In genomic region chr3:53104762-53105161, GRCh38 we compare ENCODE assay signal across 21 cellular contexts. TPM values are rescaled to one million over a fixed set of nuclear protein-coding genes. Genes with fewer than 3 reads are reported as not detected.
A peak's percentile ranks its signal among the peaks of the same experiment; 100 is the strongest.
DNase-seq lines count a peak whose midpoint lies in the region; ATAC-seq and TF ChIP-seq lines count a peak whose summit lies in the region.
"Had no signal": no experiment of that assay in that cellular context is flagged by ENCODE, and none has a peak within 500 bp of the region (broad histone marks: within the 10 kb centered on the region; RNA-seq: fewer than 3 reads in every experiment).

No MANE protein-coding gene starts in this region.

- no peak overlapping the region for H3K4me3 ChIP-seq in heart left ventricle
- no peak overlapping the region for H3K4me3 ChIP-seq in left ventricle myocardium inferior
- H3K4me3 ChIP-seq: esophagus muscularis mucosa, heart right ventricle, tibial artery had no signal

- H3K4me1 Mint-ChIP-seq in activated T-helper 17 cell treated with anti-CD3 and anti-CD28 coated beads, Interleukin-2, amount 50 U/mL, for 72 hours, result peaks cover 52% of the 10 kb centered on the region

- no peak overlapping the region for H3K27ac Mint-ChIP-seq in activated T-helper 17 cell treated with anti-CD3 and anti-CD28 coated beads, Interleukin-2, amount 50 U/mL, for 72 hours
- H3K27ac Mint-ChIP-seq: IgD-negative memory B cell had no signal

- H3K27ac ChIP-seq in heart left ventricle, result peak overlapping the region in 1 of 12 donors; percentile 51
- no peak overlapping the region for H3K27ac ChIP-seq in left ventricle myocardium inferior (replicated peaks)
- H3K27ac ChIP-seq: brain microvascular endothelial cell, esophagus muscularis mucosa, tibial artery had no signal

- no peaks in the 10 kb centered on the region for H3K9me3 Mint-ChIP-seq in activated T-helper 17 cell treated with anti-CD3 and anti-CD28 coated beads, Interleukin-2, amount 50 U/mL, for 72 hours
- H3K9me3 Mint-ChIP-seq: IgD-negative memory B cell had no signal

- DNase-seq in heart left ventricle (no peak), left ventricle myocardium inferior (no peak), NOMO-1 treated with dmso at 0.1 percent for 144 hours (lab: John Stamatoyannopoulos, UW; ENCODE audit: unreplicated experiment) (peak; percentile 94), anterior cingulate cortex (lab: John Stamatoyannopoulos, UW) (no peak), T-helper 9 cell (no peak), NCI-H524 treated with DMSO at 0.1 percent for 48 hours (lab: John Stamatoyannopoulos, UW) (no peak)
- DNase-seq: activated gamma-delta T cell treated with Interleukin-2 at 50 U/mL for 16 hours; brain microvascular endothelial cell; DMS53; heart right ventricle; islet precursor cell; midbrain; NCI-H1436 treated with DMSO at 0.1 percent for 48 hours; occipital lobe; stimulated activated CD4-positive, alpha-beta T cell treated with anti-CD3 and anti-CD28 coated beads, Interleukin-4, amount 100 ng/mL, for 4 hours; tibial artery had no signal

- peaks cover 0 to 31% (median 0%) of the 10 kb centered on the region in 12 donors for H3K4me1 ChIP-seq in heart left ventricle
- peaks cover under 1% of the 10 kb centered on the region for H3K4me1 ChIP-seq in left ventricle myocardium inferior
- H3K4me1 ChIP-seq: tibial artery had no signal

- no peaks in the 10 kb centered on the region for H3K9me3 ChIP-seq in heart left ventricle
- no peaks in the 10 kb centered on the region for H3K9me3 ChIP-seq in left ventricle myocardium inferior (replicated peaks)
- H3K9me3 ChIP-seq: esophagus muscularis mucosa, heart right ventricle, tibial artery had no signal

- WGBS in heart left ventricle, 4 donors, result 55 to 63% (median 60%) methylated on average over 3 of the region's 3 CpGs

- peaks cover 93% of the 10 kb centered on the region for H3K36me3 Mint-ChIP-seq in activated T-helper 17 cell treated with anti-CD3 and anti-CD28 coated beads, Interleukin-2, amount 50 U/mL, for 72 hours (ENCODE audit: low read depth)

- peak in 3 of 4 donors; percentile 13 to 47 (median 26) for ATAC-seq in heart left ventricle
- ATAC-seq in activated T-helper 17 cell treated with anti-CD3 and anti-CD28 coated beads, Interleukin-2, amount 50 U/mL, for 72 hours (replicated peaks), result peak; percentile 6
- no peak for ATAC-seq in GM18858 (IDR thresholded peaks at IDR 0.05; ENCODE audit: unreplicated experiment)
- ATAC-seq: HCT116 had no signal

- TF ChIP-seq CTCF in heart left ventricle (IDR thresholded peaks at IDR 0.05), result no peak
- no peak for TF ChIP-seq CTCF in left ventricle myocardium inferior (IDR thresholded peaks at IDR 0.05; ENCODE audit: borderline replicate concordance)

- peaks cover 0 to 100% (median 76%) of the 10 kb centered on the region in 9 donors for H3K36me3 ChIP-seq in heart left ventricle
- H3K36me3 ChIP-seq in left ventricle myocardium inferior, result peaks cover 70% of the 10 kb centered on the region

- intact Hi-C loops in heart left ventricle (cut with DNase I), result no loop called here
- intact Hi-C loops in left ventricle myocardium inferior (cut with micrococcal nuclease), result loop anchor here (5.0 kb wide), 1 partner anchor 618 kb away; no protein-coding TSS in a partner anchor

- H3K4me3 Mint-ChIP-seq in activated T-helper 17 cell treated with anti-CD3 and anti-CD28 coated beads, Interleukin-2, amount 50 U/mL, for 72 hours, result peak overlapping the region; percentile 32
- H3K4me3 Mint-ChIP-seq: IgD-negative memory B cell had no signal

- H3K27me3 ChIP-seq in heart left ventricle (no peaks in the 10 kb centered on the region), left ventricle myocardium inferior (ENCODE audit: low read depth) (no peaks in the 10 kb centered on the region)
- H3K27me3 ChIP-seq: brain microvascular endothelial cell, esophagus muscularis mucosa, heart right ventricle, tibial artery had no signal

- no peaks in the 10 kb centered on the region for H3K27me3 Mint-ChIP-seq in activated T-helper 17 cell treated with anti-CD3 and anti-CD28 coated beads, Interleukin-2, amount 50 U/mL, for 72 hours
- H3K27me3 Mint-ChIP-seq: IgD-negative memory B cell had no signal

- no peak for TF ChIP-seq POLR2A in heart left ventricle (IDR thresholded peaks at IDR 0.05)

RNA-seq across cellular contexts. Expression of gene RFT1, which starts 25.5 kb away (rescaled TPM):
- total RNA-seq in heart left ventricle (10 to 100 TPM in 3 of 9 donors, 1 to 10 TPM in 6; 5.4 to 16.2 (median 8.8) TPM), left ventricle myocardium inferior (9.4 TPM)
- 1 to 10 TPM; 5.0 to 9.3 TPM for polyA plus RNA-seq in heart left ventricle
- total RNA-seq in activated T-helper 17 cell treated with anti-CD3 and anti-CD28 coated beads, Interleukin-2, amount 50 U/mL, for 72 hours, result 10 to 100 TPM; 24.6 to 42.0 TPM

RNA-seq across cellular contexts. Expression of gene PRKCD, which starts 56.2 kb away (rescaled TPM):
- total RNA-seq in heart left ventricle (10 to 100 TPM in 6 of 9 donors, 1 to 10 TPM in 3; 5.3 to 44.5 (median 11.6) TPM), left ventricle myocardium inferior (13.6 TPM)
- polyA plus RNA-seq in heart left ventricle, result 10 to 100 TPM in 1 of 2 donors, 1 to 10 TPM in 1; 7.8 to 13.4 TPM
- 10 to 100 TPM; 20.4 to 21.8 TPM for total RNA-seq in activated T-helper 17 cell treated with anti-CD3 and anti-CD28 coated beads, Interleukin-2, amount 50 U/mL, for 72 hours

RNA-seq across cellular contexts. Expression of gene SFMBT1, which starts 58.9 kb away (rescaled TPM):
- total RNA-seq in heart left ventricle (10 to 100 TPM; 13.7 to 18.8 (median 15.5) TPM), left ventricle myocardium inferior (15.9 TPM)
- polyA plus RNA-seq in heart left ventricle, result 1 to 10 TPM; 3.4 to 9.6 TPM
- total RNA-seq in activated T-helper 17 cell treated with anti-CD3 and anti-CD28 coated beads, Interleukin-2, amount 50 U/mL, for 72 hours, result 10 to 100 TPM; 26.1 to 29.9 TPM
